Comparison of ENCODE assay signal across 2 cellular contexts in the genomic region with DNA sequence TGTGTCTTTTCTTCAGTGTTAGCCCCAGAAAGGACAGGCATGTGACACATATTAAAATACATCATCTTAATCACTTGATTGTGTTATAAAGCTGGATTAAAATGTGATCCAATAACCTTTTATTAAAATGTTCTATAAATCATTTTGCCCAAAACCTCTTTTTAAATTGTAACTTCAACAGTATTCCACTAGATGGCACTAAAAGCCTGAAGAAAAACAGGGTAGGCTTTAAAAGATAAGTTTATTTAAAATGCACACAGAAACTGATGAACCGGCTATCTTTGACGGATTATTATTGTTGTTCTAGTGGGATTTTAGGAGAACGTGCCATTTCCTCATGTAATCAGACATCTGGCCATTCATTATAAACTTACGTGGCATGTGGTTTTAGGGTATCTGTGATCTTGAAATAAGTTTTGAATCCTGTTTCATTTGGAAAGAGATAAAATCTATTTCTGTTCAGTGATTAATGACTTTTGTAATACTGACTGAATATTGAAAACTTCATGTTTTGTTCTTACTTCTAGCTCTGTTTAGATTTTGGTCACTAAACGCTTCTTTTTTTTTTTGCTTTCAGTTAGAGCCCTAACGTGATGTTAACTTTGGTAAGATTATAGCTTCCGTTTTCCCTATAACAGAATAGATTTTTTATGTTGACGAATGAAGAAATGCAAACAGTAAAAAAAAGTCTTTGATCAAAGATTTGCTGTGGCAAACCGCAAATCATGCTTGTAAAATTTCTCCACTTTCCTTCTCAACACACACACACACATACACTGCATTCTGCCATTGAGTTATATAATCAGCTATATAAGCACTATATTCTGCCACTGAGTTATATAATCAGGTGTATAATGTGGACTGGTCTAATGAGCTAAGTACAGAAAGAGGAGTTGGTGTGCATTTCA.
TF ChIP-seq lines count a peak whose summit lies in the region.

No MANE protein-coding gene starts in this region.

TF ChIP-seq in K562, 482 proteins besides CTCF, POLR2A, EP300 and RAD21:
- peak; percentile 1 for TF ChIP-seq MEIS2 (IDR thresholded peaks at IDR 0.05; ENCODE audit: partially characterized antibody)
- TF ChIP-seq EP400 (IDR thresholded peaks at IDR 0.05) = 0 out of 2 replicates have a peak, but pooled peaks have one; percentile 11
- no peak for TF ChIP-seq OTX1 (CRISPR knock-in tag; IDR thresholded peaks at IDR 0.05)
- TF ChIP-seq DEAF1 (CRISPR knock-in tag; IDR thresholded peaks at IDR 0.05) = peak; percentile 72
- 0 out of 2 replicates have a peak, but pooled peaks have one; percentile 9 for TF ChIP-seq GATAD2B (IDR thresholded peaks at IDR 0.05; ENCODE audit: borderline replicate concordance)
- no peak for TF ChIP-seq PTBP1 (IDR thresholded peaks at IDR 0.05; ENCODE audit: low read depth, low read length)
- TF ChIP-seq, protein P1, sequence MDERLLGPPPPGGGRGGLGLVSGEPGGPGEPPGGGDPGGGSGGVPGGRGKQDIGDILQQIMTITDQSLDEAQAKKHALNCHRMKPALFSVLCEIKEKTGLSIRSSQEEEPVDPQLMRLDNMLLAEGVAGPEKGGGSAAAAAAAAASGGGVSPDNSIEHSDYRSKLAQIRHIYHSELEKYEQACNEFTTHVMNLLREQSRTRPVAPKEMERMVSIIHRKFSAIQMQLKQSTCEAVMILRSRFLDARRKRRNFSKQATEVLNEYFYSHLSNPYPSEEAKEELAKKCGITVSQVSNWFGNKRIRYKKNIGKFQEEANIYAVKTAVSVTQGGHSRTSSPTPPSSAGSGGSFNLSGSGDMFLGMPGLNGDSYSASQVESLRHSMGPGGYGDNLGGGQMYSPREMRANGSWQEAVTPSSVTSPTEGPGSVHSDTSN (CRISPR knock-in tag; IDR thresholded peaks at IDR 0.05; ENCODE audit: low read depth) = no peak
- TF ChIP-seq, protein P1 (tag; conservative IDR thresholded peaks at IDR 0.05; ENCODE audit: low read depth) = peak; percentile 46; the same call in 1 of the 2 replicates
TF ChIP-seq in K562: peak in this region for 5.

TF ChIP-seq in HepG2, 621 proteins besides CTCF, POLR2A, EP300 and RAD21:
- TF ChIP-seq SMC3 (IDR thresholded peaks at IDR 0.05; ENCODE audit: low read length) = peak; percentile 16; the same call in 1 of the 2 replicates
- no peak for TF ChIP-seq FUBP1 (CRISPR knock-in tag; IDR thresholded peaks at IDR 0.05; ENCODE audit: borderline replicate concordance)
- peak; percentile 61 for TF ChIP-seq STAG1 (CRISPR knock-in tag; IDR thresholded peaks at IDR 0.05)
- no peak for TF ChIP-seq SIX4 (CRISPR knock-in tag; IDR thresholded peaks at IDR 0.05)
